ENCODE assay signal across 11 cellular contexts in genomic region chr1:67194209-67194863, GRCh38. TPM values are rescaled to one million over a fixed set of nuclear protein-coding genes. Genes with fewer than 3 reads are reported as not detected.
DNase-seq lines count a peak whose midpoint lies in the region; ATAC-seq and TF ChIP-seq lines count a peak whose summit lies in the region.
"Had no signal": no experiment of that assay in that cellular context is flagged by ENCODE, and none has a peak within 500 bp of the region (broad histone marks: within the 10 kb centered on the region; RNA-seq: fewer than 3 reads in every experiment).

No MANE protein-coding gene starts in this region.

- H3K9me3 Mint-ChIP-seq in natural killer cell: no peaks in the 10 kb centered on the region

- H3K27ac ChIP-seq in smooth muscle cell (ENCODE audit: low read depth): no peak overlapping the region
- H3K27ac ChIP-seq: thoracic aorta had no signal

- H3K4me2 ChIP-seq in smooth muscle cell: no peak overlapping the region

- no peaks in the 10 kb centered on the region for H3K36me3 ChIP-seq in smooth muscle cell (ENCODE audit: low read depth)
- H3K36me3 ChIP-seq: thoracic aorta had no signal

- H3K4me3 ChIP-seq in smooth muscle cell: no peak overlapping the region
- H3K4me3 ChIP-seq: thoracic aorta had no signal

- no peaks in the 10 kb centered on the region for H4K20me1 ChIP-seq in smooth muscle cell (ENCODE audit: low read depth)

- peaks cover 0 to 5% of the 10 kb centered on the region in 2 donors for H3K27me3 Mint-ChIP-seq in natural killer cell (ENCODE audit: low read depth in 2 of 2)

- no peaks in the 10 kb centered on the region for H3K79me2 ChIP-seq in smooth muscle cell (ENCODE audit: low read depth)

- H3K4me3 Mint-ChIP-seq in natural killer cell: peak overlapping the region; percentile 81

- no peak overlapping the region for H3K9ac ChIP-seq in smooth muscle cell (ENCODE audit: low read depth)

- no peak for TF ChIP-seq CTCF in natural killer cell (IDR thresholded peaks at IDR 0.05)
- no peak for TF ChIP-seq CTCF in smooth muscle cell (IDR thresholded peaks at IDR 0.05; ENCODE audit: borderline replicate concordance, insufficient read depth, poor library complexity, severe bottlenecking)

- 94% methylated on average over 2 of the region's 2 CpGs for WGBS in smooth muscle cell (ENCODE audit: low lambda C conversion rate)

- H3K27me3 ChIP-seq in smooth muscle cell (ENCODE audit: low read depth): no peaks in the 10 kb centered on the region

- no peak overlapping the region for H2AFZ ChIP-seq in smooth muscle cell (ENCODE audit: low read depth)

- no peaks in the 10 kb centered on the region for H3F3A ChIP-seq in smooth muscle cell (ENCODE audit: low read depth)

- peaks cover 8% of the 10 kb centered on the region for H3K36me3 Mint-ChIP-seq in natural killer cell

- H3K4me1 Mint-ChIP-seq in natural killer cell: peaks cover 16 to 18% of the 10 kb centered on the region in 2 donors

- peak; percentile 55 for DNase-seq in KBM-7
- no peak for DNase-seq in natural killer cell
- no peak for DNase-seq in NCI-H526 treated with DMSO at 0.1 percent for 48 hours (lab: John Stamatoyannopoulos, UW)
- DNase-seq in inferior parietal cortex (ENCODE audit: extremely low spot score): no peak
- DNase-seq in smooth muscle cell (lab: John Stamatoyannopoulos, UW; ENCODE audit: unreplicated experiment): no peak
- DNase-seq: NCI-H1930, T-helper 9 cell had no signal

- no peak overlapping the region for H3K27ac Mint-ChIP-seq in natural killer cell

- intact Hi-C loops in natural killer cell (cut with micrococcal nuclease): loop anchor here (1.0 to 10.0 kb wide), 6 partner anchors 22 to 493 kb away; partner anchors contain the start of genes DNAI4, GADD45A, MIER1 and SERBP1

- in situ Hi-C loops in KBM-7 (cut with MboI; ENCODE audit: low pct_unique_long_range_greater_than_20kb, low sequenced_read_pairs): no loop called here

- no peaks in the 10 kb centered on the region for H3K4me1 ChIP-seq in smooth muscle cell (ENCODE audit: low read depth)

- H3K9me3 ChIP-seq in smooth muscle cell (replicated peaks; ENCODE audit: low read depth): no peaks in the 10 kb centered on the region
- H3K9me3 ChIP-seq: thoracic aorta had no signal

- peak; percentile 47 for ATAC-seq in GM19025 (IDR thresholded peaks at IDR 0.05; ENCODE audit: low read depth, unreplicated experiment)
- peak; percentile 77 for ATAC-seq in HG02610 (IDR thresholded peaks at IDR 0.05; ENCODE audit: unreplicated experiment)
- peak; percentile 73 to 80 (median 73) for ATAC-seq in natural killer cell

RNA-seq across cellular contexts. Expression of gene IL23R, which starts 28.1 kb away (rescaled TPM):
- total RNA-seq in natural killer cell (under 1 TPM; 0.31 to 0.55 (median 0.34) TPM), smooth muscle cell (not detected in 2 replicates)
- polyA plus RNA-seq in smooth muscle cell: not detected in 2 replicates
- total RNA-seq: bronchial epithelial cell, thoracic aorta had no signal

RNA-seq across cellular contexts. Expression of gene C1orf141, which starts 59.6 kb away (rescaled TPM):
- total RNA-seq in natural killer cell (not detected), smooth muscle cell (not detected in 2 replicates)
- not detected in 2 replicates for polyA plus RNA-seq in smooth muscle cell
- total RNA-seq: bronchial epithelial cell, thoracic aorta had no signal
